ENCODE assay signal across 1 cellular context in genomic region chr3:65565744-65566143, GRCh38.
TF ChIP-seq lines count a peak whose summit lies in the region.

No MANE protein-coding gene starts in this region.

TF ChIP-seq in K562, 482 proteins besides CTCF, POLR2A, EP300 and RAD21 (continued from another document):
- TF ChIP-seq ZBTB33 (CRISPR knock-in tag; IDR thresholded peaks at IDR 0.05) (peak; percentile 61), TRIM24 (IDR thresholded peaks at IDR 0.05) (peak in 1 of 2 experiments; percentile 41; a peak in 1 of 4 replicates), SOX6 (IDR thresholded peaks at IDR 0.05) (0 out of 2 replicates have a peak, but pooled peaks have one; percentile 10), CEBPG (CRISPR knock-in tag; IDR thresholded peaks at IDR 0.05) (peak; percentile 80), CEBPG (tag; conservative IDR thresholded peaks at IDR 0.05 in 1 of 2, IDR thresholded peaks at IDR 0.05 in 1 of 2) (peak; percentile 49 to 51; a peak in 1 of 4 replicates), MEIS2 (IDR thresholded peaks at IDR 0.05; ENCODE audit: partially characterized antibody) (peak; percentile 13), ZNF384 (IDR thresholded peaks at IDR 0.05; ENCODE audit: low read depth, low read length) (peak; percentile 80)
